1 cellular context compared by ENCODE assay signal in the genomic region with DNA sequence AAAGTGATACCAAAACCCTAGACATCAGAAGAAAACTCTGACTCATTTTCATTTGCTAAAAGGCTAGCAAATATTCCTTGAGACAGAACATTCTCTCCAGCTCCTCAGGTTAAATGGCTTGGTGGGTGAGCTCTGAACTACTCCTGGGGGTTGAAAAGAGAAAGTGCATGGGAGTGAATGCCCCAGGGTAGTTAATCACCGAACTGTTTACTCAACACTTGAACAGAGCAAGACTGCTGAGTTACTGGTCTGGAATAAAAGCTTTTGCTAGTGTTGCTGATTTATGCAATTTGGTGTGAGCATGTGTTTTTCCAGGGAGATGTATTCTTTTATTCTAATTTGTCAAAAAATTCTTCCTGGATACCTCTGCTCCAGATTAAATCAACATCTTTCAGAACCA.
TF ChIP-seq lines count a peak whose summit lies in the region.

No MANE protein-coding gene starts in this region.

TF ChIP-seq in WTC11, 78 proteins besides CTCF, POLR2A, EP300 and RAD21 (continued from another document):
- TF ChIP-seq, protein P1, sequence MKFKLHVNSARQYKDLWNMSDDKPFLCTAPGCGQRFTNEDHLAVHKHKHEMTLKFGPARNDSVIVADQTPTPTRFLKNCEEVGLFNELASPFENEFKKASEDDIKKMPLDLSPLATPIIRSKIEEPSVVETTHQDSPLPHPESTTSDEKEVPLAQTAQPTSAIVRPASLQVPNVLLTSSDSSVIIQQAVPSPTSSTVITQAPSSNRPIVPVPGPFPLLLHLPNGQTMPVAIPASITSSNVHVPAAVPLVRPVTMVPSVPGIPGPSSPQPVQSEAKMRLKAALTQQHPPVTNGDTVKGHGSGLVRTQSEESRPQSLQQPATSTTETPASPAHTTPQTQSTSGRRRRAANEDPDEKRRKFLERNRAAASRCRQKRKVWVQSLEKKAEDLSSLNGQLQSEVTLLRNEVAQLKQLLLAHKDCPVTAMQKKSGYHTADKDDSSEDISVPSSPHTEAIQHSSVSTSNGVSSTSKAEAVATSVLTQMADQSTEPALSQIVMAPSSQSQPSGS (CRISPR knock-in tag; IDR thresholded peaks at IDR 0.05; ENCODE audit: borderline replicate concordance, low read depth), result no peak
- TF ChIP-seq, protein P2, sequence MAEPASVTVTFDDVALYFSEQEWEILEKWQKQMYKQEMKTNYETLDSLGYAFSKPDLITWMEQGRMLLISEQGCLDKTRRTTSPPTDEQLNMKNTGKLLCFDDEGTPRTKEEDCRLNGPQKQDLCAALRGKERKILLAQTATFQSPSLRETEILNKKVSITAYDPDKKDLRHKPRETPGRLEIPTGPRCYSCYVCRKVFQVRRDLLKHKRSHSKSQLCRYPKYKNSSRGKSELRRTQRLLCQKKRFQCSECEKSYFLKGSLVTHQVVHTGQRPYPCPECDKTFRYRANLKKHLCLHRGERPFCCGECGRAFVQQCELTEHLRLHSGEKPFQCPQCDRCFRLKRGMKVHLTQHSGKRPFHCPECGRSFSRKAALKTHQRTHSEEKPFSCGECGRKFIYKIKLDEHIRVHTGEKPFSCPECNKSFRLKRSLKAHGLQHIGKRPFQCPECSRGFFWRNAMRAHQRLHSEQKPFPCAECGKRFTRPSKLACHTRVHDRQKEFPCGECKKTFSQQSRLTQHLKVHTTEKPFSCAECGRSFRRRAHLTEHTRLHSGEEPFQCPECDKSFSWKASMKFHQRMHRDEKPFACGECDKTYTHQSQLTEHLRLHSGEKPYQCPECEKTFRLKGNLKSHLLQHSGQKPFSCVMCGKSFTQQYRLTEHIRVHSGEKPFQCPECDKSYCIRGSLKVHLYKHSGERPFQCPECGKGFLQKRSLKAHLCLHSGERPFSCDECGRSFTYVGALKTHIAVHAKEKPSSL (CRISPR knock-in tag; conservative IDR thresholded peaks at IDR 0.05), result no peak
- TF ChIP-seq ZNF232 (CRISPR knock-in tag; IDR thresholded peaks at IDR 0.05) (no peak), NR2C2 (CRISPR knock-in tag; IDR thresholded peaks at IDR 0.05) (no peak), TEAD4 (CRISPR knock-in tag; IDR thresholded peaks at IDR 0.05) (no peak), ATF1 (CRISPR knock-in tag; IDR thresholded peaks at IDR 0.05) (no peak), NFE2L1 (CRISPR knock-in tag; IDR thresholded peaks at IDR 0.05) (no peak), ETV6 (CRISPR knock-in tag; IDR thresholded peaks at IDR 0.05) (no peak)
TF ChIP-seq in WTC11: peak in this region for 0.
